Comparison of ENCODE assay signal across 16 cellular contexts in the genomic region with DNA sequence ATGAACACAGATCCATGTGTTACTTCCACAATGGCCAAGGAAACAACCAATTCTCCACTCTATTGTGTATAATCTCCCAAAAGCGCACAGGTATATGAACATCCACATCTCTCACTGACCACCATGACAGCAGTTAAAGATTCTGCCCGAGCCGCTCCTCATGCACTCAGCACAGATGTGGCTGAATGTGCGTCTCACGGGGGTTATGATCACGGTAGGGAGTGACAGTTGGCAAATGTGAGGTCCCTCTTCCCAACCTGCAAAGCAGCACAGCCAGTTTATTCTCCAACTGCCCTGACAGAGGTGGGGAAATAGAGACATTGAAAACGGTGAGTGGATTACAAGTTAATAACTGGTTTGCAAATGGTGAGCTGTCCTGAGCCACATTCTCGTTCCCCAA.
"Had no signal": no experiment of that assay in that cellular context is flagged by ENCODE, and none has a peak within 500 bp of the region (broad histone marks: within the 10 kb centered on the region; RNA-seq: fewer than 3 reads in every experiment).

No MANE protein-coding gene starts in this region.

- H3K27ac ChIP-seq: dorsolateral prefrontal cortex, heart right ventricle, skin epidermis, stomach, thoracic aorta had no signal

- H3K9me3 ChIP-seq: heart right ventricle, stomach, thoracic aorta had no signal

- H3K4me3 ChIP-seq: dorsolateral prefrontal cortex, heart right ventricle, skin epidermis, stomach, thoracic aorta had no signal

- DNase-seq: cortex of kidney; dorsolateral prefrontal cortex; effector CD8-positive, alpha-beta T cell; heart right ventricle; hypothalamus; kidney glomerular epithelial cell; mesendoderm; naive B cell; nephron progenitor cell; posterior cingulate gyrus; stimulated activated CD4-positive, alpha-beta T cell treated with anti-CD3 and anti-CD28 coated beads, Interleukin-2, amount 100 ng/mL, for 24 hours; stimulated activated naive CD4-positive, alpha-beta T cell; stomach; substantia nigra had no signal

- H3K27me3 ChIP-seq: dorsolateral prefrontal cortex, heart right ventricle, stomach had no signal

- H3K36me3 ChIP-seq: thoracic aorta had no signal
